8 cellular contexts compared by ENCODE assay signal in the genomic region with DNA sequence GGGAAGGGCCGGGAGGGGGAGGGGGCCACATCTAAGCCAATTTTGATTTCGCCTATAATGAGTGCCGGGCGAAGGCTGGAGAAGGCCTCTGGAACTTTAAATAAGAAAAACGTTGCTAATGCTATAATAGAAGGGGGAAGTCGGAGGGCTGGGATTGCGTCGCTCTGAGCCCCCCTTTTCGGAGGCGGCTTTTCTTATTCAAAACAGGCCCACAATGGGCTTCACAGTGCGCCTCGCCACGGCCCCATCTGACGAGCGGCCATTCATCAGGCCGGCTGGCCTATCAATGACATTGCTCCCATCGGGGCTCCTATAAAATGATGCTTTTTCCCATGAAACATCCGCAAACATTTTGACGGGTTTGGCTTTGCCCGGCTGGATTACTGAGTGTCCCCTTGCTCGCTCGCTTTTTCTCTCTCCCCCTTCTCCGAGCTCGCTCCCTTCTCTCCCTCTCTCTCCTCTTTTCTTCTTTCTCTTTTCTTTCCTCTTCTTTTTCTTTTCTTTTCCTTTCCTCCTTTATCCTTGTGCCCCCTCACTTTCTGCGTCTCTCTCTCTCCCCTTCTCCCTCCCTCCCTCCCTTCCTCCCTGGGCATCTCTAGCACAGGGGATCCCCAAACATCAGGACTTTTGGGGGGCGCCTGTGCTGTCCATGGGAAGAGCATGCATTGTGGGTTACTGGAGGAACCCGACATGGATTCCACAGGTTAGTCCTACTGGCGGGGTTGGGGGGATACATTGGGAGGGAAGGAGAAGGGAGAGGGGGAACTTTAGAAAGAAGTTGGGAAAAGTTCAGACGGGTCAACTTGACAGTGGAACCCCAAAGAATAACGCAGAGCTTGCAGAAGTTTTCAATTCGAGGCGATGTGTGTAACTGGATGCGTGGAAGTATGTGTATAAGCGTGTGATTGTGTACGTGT. TPM values are rescaled to one million over a fixed set of nuclear protein-coding genes. Genes with fewer than 3 reads are reported as not detected.
DNase-seq lines count a peak whose midpoint lies in the region; ATAC-seq and TF ChIP-seq lines count a peak whose summit lies in the region.

A gene (plus strand): TSS at position 344 of the 917 bp plus-strand sequence. CDS start 317 bp downstream, at position 661.

- peaks cover 0 to 3% (median 0%) of the 10 kb centered on the region in 3 experiments; a peak in 3 of 7 replicates for H3K36me3 Mint-ChIP-seq in H9 (ENCODE audit: insufficient read depth in 1 of 3, low read depth in 3 of 3)

- H3K4me1 Mint-ChIP-seq in H9 = peaks cover 39 to 51% of the 10 kb centered on the region in 2 experiments

- H3K18ac ChIP-seq in H9 (ENCODE audit: insufficient read length, low read depth, low read length) = no peak within 1 kb of the TSS

- no peaks in the 10 kb centered on the region for H3K79me1 ChIP-seq in H9 (ENCODE audit: insufficient read depth, low read depth, low read length, poor library complexity, severe bottlenecking)

- H3K27me3 ChIP-seq in ACC112 (ENCODE audit: insufficient read depth, low read length) (peaks cover 98% of the 10 kb centered on the region), H9 (ENCODE audit: insufficient read depth, low read length) (peaks cover 74% of the 10 kb centered on the region)

- H3K4me3 Mint-ChIP-seq in H9 = peak within 1 kb of the TSS; percentile 51 to 88

- H2AFZ ChIP-seq in ACC112 (ENCODE audit: low read length, unreplicated experiment) (no peak within 1 kb of the TSS), H9 (ENCODE audit: low read length) (no peak within 1 kb of the TSS)

- no peaks in the 10 kb centered on the region for H4K20me1 ChIP-seq in H9 (ENCODE audit: control insufficient read depth, insufficient read depth, insufficient read length)

- no CpG with 5 or more reads among the region's 35 CpGs for whole genome bisulfite sequencing in H9 (ENCODE audit: extremely low coverage, insufficient read length, low lambda C conversion rate)

- no peak within 1 kb of the TSS for H2BK12ac ChIP-seq in H9 (ENCODE audit: insufficient read length, low read depth, low read length)

- no peak within 1 kb of the TSS for H3K9ac ChIP-seq in H9 (ENCODE audit: extremely low read depth, insufficient read length, low read length)

- H3K27ac Mint-ChIP-seq in H9 = peak within 1 kb of the TSS in 2 of 3 experiments; percentile 85; a peak in 4 of 7 replicates

- TF ChIP-seq CTCF in H9 (conservative IDR thresholded peaks at IDR 0.05) = no peak

- H3K9me3 ChIP-seq in H9 (ENCODE audit: control insufficient read depth, low read depth, low read length) = no peaks in the 10 kb centered on the region

- no peak within 1 kb of the TSS for H2BK20ac ChIP-seq in H9 (ENCODE audit: low read depth, low read length, poor library complexity, severe bottlenecking)

- H3K4me3 ChIP-seq in ACC112 (ENCODE audit: low read depth, low read length) = peak within 1 kb of the TSS; percentile 64

- H3K27me3 Mint-ChIP-seq in H9 (ENCODE audit: low read depth) = peaks cover 95% of the 10 kb centered on the region

- H3K23me2 ChIP-seq in H9 (ENCODE audit: insufficient read length, low read depth, low read length, poor library complexity, severe bottlenecking) = peaks cover 17% of the 10 kb centered on the region

- no peaks in the 10 kb centered on the region for H3K36me3 ChIP-seq in ACC112 (ENCODE audit: insufficient read depth, low read length)

- no peak within 1 kb of the TSS for H3K4ac ChIP-seq in H9 (ENCODE audit: low read depth, low read length)

- no peak within 1 kb of the TSS for H3K56ac ChIP-seq in H9 (ENCODE audit: insufficient read length, low read depth, low read length)

- no peak within 1 kb of the TSS for H3K14ac ChIP-seq in H9 (ENCODE audit: insufficient read depth, low read length)

- H4K8ac ChIP-seq in H9 (replicated peaks; ENCODE audit: insufficient read length, low read depth, low read length) = no peak within 1 kb of the TSS

- H2BK15ac ChIP-seq in H9 (ENCODE audit: low read depth, low read length) = no peak within 1 kb of the TSS

- H4K91ac ChIP-seq in H9 (ENCODE audit: insufficient read length, low read depth, low read length) = no peak within 1 kb of the TSS

- H3K9me3 Mint-ChIP-seq in H9 = peaks cover 4 to 20% of the 10 kb centered on the region in 2 experiments; a peak in 4 of 5 replicates

- H2BK5ac ChIP-seq in H9 (ENCODE audit: insufficient read length, low read length) = no peak within 1 kb of the TSS

- no peak for ATAC-seq in HG03097 (IDR thresholded peaks at IDR 0.05; ENCODE audit: low FRiP score, unreplicated experiment)

- H3K4me2 ChIP-seq in H9 (ENCODE audit: insufficient read depth, insufficient read length, low read length) = peak within 1 kb of the TSS; percentile 71

- H3K4me1 ChIP-seq in ACC112 (ENCODE audit: control insufficient read depth, insufficient read depth, low read length, unreplicated experiment) (no peaks in the 10 kb centered on the region), H9 (ENCODE audit: insufficient read depth, low read length) (peaks cover 2% of the 10 kb centered on the region)

- H3T11ph ChIP-seq in H9 (ENCODE audit: low read length) = no peak within 1 kb of the TSS

- H3K27ac ChIP-seq in ACC112 (ENCODE audit: low read depth, low read length) (no peak within 1 kb of the TSS), H9 (ENCODE audit: insufficient read length, low read depth, low read length) (no peak within 1 kb of the TSS), caudate nucleus (ENCODE audit: low read depth, low read length) (peak within 1 kb of the TSS; percentile 83)

- H2BK120ac ChIP-seq in H9 (ENCODE audit: low read depth, low read length, poor library complexity, severe bottlenecking) = no peak within 1 kb of the TSS

- no peaks in the 10 kb centered on the region for H3K79me2 ChIP-seq in ACC112 (ENCODE audit: control insufficient read depth, insufficient read depth, low read length, unreplicated experiment)
- H3K79me2 ChIP-seq in H9 (ENCODE audit: insufficient read depth, low read length) = no peaks in the 10 kb centered on the region

- DNase-seq in H9 = peak; percentile 94
- DNase-seq in caudate nucleus (lab: John Stamatoyannopoulos, UW) = peak in 32 of 61 donors; percentile 18 to 80 (median 43)
- peak; percentile 53 for DNase-seq in midbrain (lab: John Stamatoyannopoulos, UW)
- no peak for DNase-seq in NCI-H446 treated with DMSO at 0.1 percent for 48 hours (lab: John Stamatoyannopoulos, UW)
- no peak for DNase-seq in 8988T
- DNase-seq in germinal center (ENCODE audit: low spot score) = no peak

- no peak within 1 kb of the TSS for H3K23ac ChIP-seq in H9 (ENCODE audit: insufficient read length, low read depth, low read length)

- H4K5ac ChIP-seq in H9 (ENCODE audit: insufficient read length, low read depth, low read length) = no peak within 1 kb of the TSS

- no peak within 1 kb of the TSS for H2AK5ac ChIP-seq in H9 (ENCODE audit: insufficient read length, low read length)

RNA-seq across cellular contexts. Expression of the gene that starts here (rescaled TPM):
- 0.13 and 0.57 TPM in 2 replicates for total RNA-seq in H9 (2021)

Comparison
In these comparisons a context has a peak if more than half of its experiments do, and no peak if none do; other contexts are left out.
1. Peak in DNase-seq and H3K4me2 ChIP-seq in H9; RNA of the gene not detected or under 1 TPM.
2. DNase-seq: peak in caudate nucleus (32 of 61) and midbrain (single experiment); none in NCI-H446 treated with DMSO at 0.1 percent for 48 hours (single experiment), 8988T (single experiment) and germinal center (single experiment).